In the genomic region with DNA sequence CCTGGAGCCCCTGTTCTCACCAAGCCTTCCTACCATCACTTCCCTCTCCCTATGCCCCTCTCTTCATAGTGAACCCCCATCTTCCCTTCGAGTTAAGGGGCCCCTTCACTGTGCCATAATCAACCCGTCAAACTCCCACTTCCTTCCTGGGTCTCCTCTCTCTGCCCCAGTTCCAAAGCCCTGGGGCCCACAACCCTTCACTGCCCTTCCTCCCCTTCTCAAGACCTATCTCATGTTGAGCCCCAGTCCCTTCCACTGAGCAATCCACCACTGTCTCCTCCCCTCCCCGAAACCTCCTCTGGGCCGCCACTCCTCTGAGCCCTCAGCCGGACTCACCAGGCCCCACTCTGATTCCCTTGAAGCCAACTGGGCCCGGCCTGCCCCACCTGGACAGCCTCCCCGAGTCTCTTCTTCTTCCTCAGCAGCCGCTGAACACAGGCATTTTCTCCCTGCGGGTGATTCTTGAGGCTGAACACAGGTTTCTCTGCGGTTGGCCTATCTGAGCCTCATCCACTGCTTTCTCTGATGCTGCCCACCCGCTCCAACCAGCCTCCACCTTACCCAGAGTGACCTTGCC, we compare ENCODE assay signal across 1 cellular context.
TF ChIP-seq lines count a peak whose summit lies in the region.

No MANE protein-coding gene starts in this region.

TF ChIP-seq in SK-N-SH, 30 proteins besides CTCF, POLR2A, EP300 and RAD21 (continued from another document):
- TF ChIP-seq, protein P1, sequence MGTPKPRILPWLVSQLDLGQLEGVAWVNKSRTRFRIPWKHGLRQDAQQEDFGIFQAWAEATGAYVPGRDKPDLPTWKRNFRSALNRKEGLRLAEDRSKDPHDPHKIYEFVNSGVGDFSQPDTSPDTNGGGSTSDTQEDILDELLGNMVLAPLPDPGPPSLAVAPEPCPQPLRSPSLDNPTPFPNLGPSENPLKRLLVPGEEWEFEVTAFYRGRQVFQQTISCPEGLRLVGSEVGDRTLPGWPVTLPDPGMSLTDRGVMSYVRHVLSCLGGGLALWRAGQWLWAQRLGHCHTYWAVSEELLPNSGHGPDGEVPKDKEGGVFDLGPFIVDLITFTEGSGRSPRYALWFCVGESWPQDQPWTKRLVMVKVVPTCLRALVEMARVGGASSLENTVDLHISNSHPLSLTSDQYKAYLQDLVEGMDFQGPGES (IDR thresholded peaks at IDR 0.05; ENCODE audit: low read depth, low read length) = no peak
- no peak for TF ChIP-seq GATA2 (CRISPR knock-in tag; IDR thresholded peaks at IDR 0.05)
- TF ChIP-seq MXI1 (IDR thresholded peaks at IDR 0.05; ENCODE audit: low read depth, low read length) = no peak
- TF ChIP-seq RCOR1 (IDR thresholded peaks at IDR 0.05; ENCODE audit: low read length) = no peak
- TF ChIP-seq NRF1 (IDR thresholded peaks at IDR 0.05; ENCODE audit: low read depth, low read length) = no peak
- TF ChIP-seq, protein P2, sequence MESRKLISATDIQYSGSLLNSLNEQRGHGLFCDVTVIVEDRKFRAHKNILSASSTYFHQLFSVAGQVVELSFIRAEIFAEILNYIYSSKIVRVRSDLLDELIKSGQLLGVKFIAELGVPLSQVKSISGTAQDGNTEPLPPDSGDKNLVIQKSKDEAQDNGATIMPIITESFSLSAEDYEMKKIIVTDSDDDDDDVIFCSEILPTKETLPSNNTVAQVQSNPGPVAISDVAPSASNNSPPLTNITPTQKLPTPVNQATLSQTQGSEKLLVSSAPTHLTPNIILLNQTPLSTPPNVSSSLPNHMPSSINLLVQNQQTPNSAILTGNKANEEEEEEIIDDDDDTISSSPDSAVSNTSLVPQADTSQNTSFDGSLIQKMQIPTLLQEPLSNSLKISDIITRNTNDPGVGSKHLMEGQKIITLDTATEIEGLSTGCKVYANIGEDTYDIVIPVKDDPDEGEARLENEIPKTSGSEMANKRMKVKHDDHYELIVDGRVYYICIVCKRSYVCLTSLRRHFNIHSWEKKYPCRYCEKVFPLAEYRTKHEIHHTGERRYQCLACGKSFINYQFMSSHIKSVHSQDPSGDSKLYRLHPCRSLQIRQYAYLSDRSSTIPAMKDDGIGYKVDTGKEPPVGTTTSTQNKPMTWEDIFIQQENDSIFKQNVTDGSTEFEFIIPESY (IDR thresholded peaks at IDR 0.05; ENCODE audit: borderline replicate concordance, low read depth) = no peak
- no peak for TF ChIP-seq NFIC (IDR thresholded peaks at IDR 0.05; ENCODE audit: borderline replicate concordance)
- TF ChIP-seq POLR2AphosphoS5 (IDR thresholded peaks at IDR 0.05; ENCODE audit: low read depth, low read length) = no peak
